Comparison of ENCODE assay signal across 8 cellular contexts in the genomic region with DNA sequence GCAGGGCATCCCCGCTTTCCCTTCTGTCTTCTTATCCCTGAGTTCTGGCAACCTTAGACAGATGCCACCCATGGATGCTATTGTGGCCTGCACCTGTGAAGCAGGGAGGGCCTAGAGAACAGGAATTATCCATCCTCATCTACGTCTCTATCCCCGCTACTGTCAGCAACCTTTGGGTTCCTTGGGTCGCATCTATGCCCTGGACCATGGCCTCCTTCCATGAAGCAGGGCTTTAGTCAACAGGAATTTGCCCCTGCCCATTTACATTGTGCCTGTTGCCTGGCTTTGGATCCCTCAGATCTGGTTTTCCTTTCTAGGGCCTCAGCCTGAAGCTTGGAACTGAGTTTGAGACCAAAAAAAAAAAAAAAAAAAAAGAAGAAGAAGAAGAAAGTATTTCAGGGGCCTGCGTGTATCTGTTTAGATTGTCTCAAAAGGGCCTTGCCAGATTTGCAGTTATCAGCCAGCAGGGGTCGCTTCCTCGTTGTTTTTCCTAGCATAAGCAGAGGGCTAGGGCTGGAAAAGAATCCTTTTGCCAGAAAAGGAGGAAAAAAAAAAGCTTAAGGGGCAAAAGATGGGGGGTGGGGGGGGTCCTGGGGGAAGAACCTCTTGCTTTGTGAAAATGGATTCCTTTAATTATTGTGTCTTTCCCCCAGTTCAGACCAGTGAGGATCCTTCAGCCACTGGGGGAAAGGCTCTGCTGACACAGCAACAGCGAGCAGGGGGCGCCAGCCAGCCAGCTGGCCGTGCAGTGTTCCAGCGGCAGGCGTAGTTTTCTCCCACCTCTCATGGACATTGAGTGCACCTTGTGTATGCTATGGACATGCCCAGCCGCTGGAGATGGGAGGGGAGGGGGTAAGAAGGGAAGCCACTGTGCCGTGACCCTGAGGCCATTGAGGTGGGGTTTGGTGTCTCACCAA.
DNase-seq lines count a peak whose midpoint lies in the region; ATAC-seq, FAIRE-seq and TF ChIP-seq lines count a peak whose summit lies in the region.

No MANE protein-coding gene starts in this region.

- intact Hi-C loops in testis (cut with DNase I; ENCODE audit: low total_unique reads) = no loop called here

- H2AFZ ChIP-seq in astrocyte (ENCODE audit: low read depth, low read length) = no peak overlapping the region

- no peak overlapping the region for H3K4me2 ChIP-seq in astrocyte (ENCODE audit: low read length)

- H3K9ac ChIP-seq in astrocyte (ENCODE audit: low read length) = no peak overlapping the region

- no peak overlapping the region for H3K4me3 Mint-ChIP-seq in astrocyte (ENCODE audit: unreplicated experiment)

- peaks cover 18% of the 10 kb centered on the region for H3K27me3 Mint-ChIP-seq in astrocyte (ENCODE audit: low read depth, unreplicated experiment)

- no peaks in the 10 kb centered on the region for H3K9me3 Mint-ChIP-seq in astrocyte (ENCODE audit: unreplicated experiment)

- DNase-seq in NCI-H446 (lab: John Stamatoyannopoulos, UW) = peak; percentile 13 to 49
- DNase-seq in NCI-H446 treated with DMSO at 0.1 percent for 48 hours (lab: John Stamatoyannopoulos, UW) = no peak
- DNase-seq in NCI-H1694 (lab: John Stamatoyannopoulos, UW) = peak; percentile 58
- no peak for DNase-seq in astrocyte (ENCODE audit: low read depth)
- DNase-seq in inferior parietal cortex (ENCODE audit: extremely low spot score) = peak; percentile 81
- peak; percentile 78 for DNase-seq in testis

- no peak for TF ChIP-seq POLR2A in testis (IDR thresholded peaks at IDR 0.05)

- no peak overlapping the region for H3K27ac ChIP-seq in astrocyte (ENCODE audit: low read depth, low read length)
- no peak overlapping the region for H3K27ac ChIP-seq in testis

- no peaks in the 10 kb centered on the region for H3K4me1 ChIP-seq in astrocyte (ENCODE audit: insufficient read depth, low read length)
- H3K4me1 ChIP-seq in testis = no peaks in the 10 kb centered on the region

- no peak for ATAC-seq in HG03378 (IDR thresholded peaks at IDR 0.05; ENCODE audit: unreplicated experiment)
- no peak for ATAC-seq in HG03095 (IDR thresholded peaks at IDR 0.05; ENCODE audit: unreplicated experiment)

- H3K36me3 ChIP-seq in astrocyte (ENCODE audit: insufficient read depth, low read length) (no peaks in the 10 kb centered on the region), testis (ENCODE audit: low read depth, missing control alignments) (no peaks in the 10 kb centered on the region)

- H3K27ac Mint-ChIP-seq in astrocyte (ENCODE audit: unreplicated experiment) = no peak overlapping the region

- TF ChIP-seq CTCF in astrocyte (IDR thresholded peaks at IDR 0.05; ENCODE audit: insufficient read depth, low read depth, low read length) = peak; percentile 60
- TF ChIP-seq CTCF in testis (IDR thresholded peaks at IDR 0.05) = peak; percentile 22 to 58 (median 38)

- H3K4me3 ChIP-seq in astrocyte (ENCODE audit: insufficient read depth, low read depth, low read length) (no peak overlapping the region), testis (no peak overlapping the region)

- H3K79me2 ChIP-seq in astrocyte (ENCODE audit: insufficient read depth, low read length) = no peaks in the 10 kb centered on the region

- H3K27me3 ChIP-seq in astrocyte (ENCODE audit: insufficient read depth, low read length) (peaks cover 2% of the 10 kb centered on the region), testis (no peaks in the 10 kb centered on the region)

- peaks cover 2% of the 10 kb centered on the region for H3K9me3 ChIP-seq in astrocyte (ENCODE audit: insufficient read depth, low read depth, low read length)
- H3K9me3 ChIP-seq in testis = no peaks in the 10 kb centered on the region

- no peaks in the 10 kb centered on the region for H4K20me1 ChIP-seq in astrocyte (ENCODE audit: insufficient read depth, low read length)

- WGBS in testis, 2 donors = 52 to 58% methylated on average over 14 of the region's 14 CpGs

- H3K36me3 Mint-ChIP-seq in astrocyte (ENCODE audit: low read depth, unreplicated experiment) = no peaks in the 10 kb centered on the region

- FAIRE-seq in astrocyte (lab: Jason Lieb, UNC) = no peak

- no peaks in the 10 kb centered on the region for H3K4me1 Mint-ChIP-seq in astrocyte (ENCODE audit: low read depth, unreplicated experiment)

Comparison
In these comparisons a context has a peak if more than half of its experiments do, and no peak if none do; other contexts are left out.
1. DNase-seq: peak in NCI-H446 (2 of 2), NCI-H1694 (single experiment), inferior parietal cortex (single experiment) and testis (single experiment); none in NCI-H446 treated with DMSO at 0.1 percent for 48 hours (single experiment) and astrocyte (single experiment).